In the genomic region with DNA sequence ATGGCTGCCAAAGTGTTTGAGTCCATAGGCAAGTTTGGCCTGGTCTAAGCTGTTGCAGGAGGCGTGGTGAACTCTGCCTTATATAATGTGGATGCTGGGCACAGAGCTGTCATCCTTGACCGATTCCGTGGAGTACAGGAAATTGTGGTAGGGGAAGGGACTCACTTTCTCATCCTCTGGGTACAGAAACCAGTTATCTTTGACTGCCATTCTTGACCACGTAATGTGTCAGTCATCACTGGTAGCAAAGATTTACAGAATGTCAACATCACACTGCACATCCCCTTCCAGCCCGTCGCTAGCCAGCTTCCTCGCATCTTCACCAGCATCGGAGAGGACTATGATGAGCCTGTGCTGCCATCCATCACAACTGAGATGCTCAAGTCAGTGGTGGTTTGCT, we compare ENCODE assay signal across 1 cellular context.
TF ChIP-seq lines count a peak whose summit lies in the region.

No MANE protein-coding gene starts in this region.

TF ChIP-seq in K562, 482 proteins besides CTCF, POLR2A, EP300 and RAD21 (continued from another document and continues in another):
- TF ChIP-seq, protein P1, sequence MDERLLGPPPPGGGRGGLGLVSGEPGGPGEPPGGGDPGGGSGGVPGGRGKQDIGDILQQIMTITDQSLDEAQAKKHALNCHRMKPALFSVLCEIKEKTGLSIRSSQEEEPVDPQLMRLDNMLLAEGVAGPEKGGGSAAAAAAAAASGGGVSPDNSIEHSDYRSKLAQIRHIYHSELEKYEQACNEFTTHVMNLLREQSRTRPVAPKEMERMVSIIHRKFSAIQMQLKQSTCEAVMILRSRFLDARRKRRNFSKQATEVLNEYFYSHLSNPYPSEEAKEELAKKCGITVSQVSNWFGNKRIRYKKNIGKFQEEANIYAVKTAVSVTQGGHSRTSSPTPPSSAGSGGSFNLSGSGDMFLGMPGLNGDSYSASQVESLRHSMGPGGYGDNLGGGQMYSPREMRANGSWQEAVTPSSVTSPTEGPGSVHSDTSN (CRISPR knock-in tag; IDR thresholded peaks at IDR 0.05; ENCODE audit: low read depth) = no peak
- TF ChIP-seq, protein P1 (tag; conservative IDR thresholded peaks at IDR 0.05; ENCODE audit: low read depth) = peak; percentile 58
- no peak for TF ChIP-seq CHD1 (IDR thresholded peaks at IDR 0.05; ENCODE audit: low read length)
- no peak for TF ChIP-seq YY1 (IDR thresholded peaks at IDR 0.05; ENCODE audit: borderline replicate concordance in 1 of 3, control insufficient read depth in 1 of 3, extremely low read depth in 1 of 3, insufficient read depth in 3 of 3, insufficient read length in 1 of 3, insufficient replicate concordance in 2 of 3, low read depth in 1 of 3, low read length in 2 of 3)
- no peak for TF ChIP-seq ZNF41 (CRISPR knock-in tag; conservative IDR thresholded peaks at IDR 0.05)
- no peak for TF ChIP-seq TEAD2 (tag; IDR thresholded peaks at IDR 0.05)
- TF ChIP-seq CTBP1 (IDR thresholded peaks at IDR 0.05; ENCODE audit: borderline replicate concordance) = peak; percentile 95
- no peak for TF ChIP-seq BRF1 (IDR thresholded peaks at IDR 0.05; ENCODE audit: borderline replicate concordance, extremely low read depth, insufficient read length)
- TF ChIP-seq MNT (conservative IDR thresholded peaks at IDR 0.05) = no peak
- TF ChIP-seq STAT6 (CRISPR knock-in tag; IDR thresholded peaks at IDR 0.05) = no peak
- TF ChIP-seq NEUROD1 (IDR thresholded peaks at IDR 0.05; ENCODE audit: borderline replicate concordance, low read depth, low read length, partially characterized antibody) = no peak
- no peak for TF ChIP-seq HDAC6 (IDR thresholded peaks at IDR 0.05; ENCODE audit: low read depth, low read length)
- no peak for TF ChIP-seq ZNF695 (CRISPR knock-in tag; IDR thresholded peaks at IDR 0.05)
- no peak for TF ChIP-seq HOMEZ (CRISPR knock-in tag; IDR thresholded peaks at IDR 0.05)
- no peak for TF ChIP-seq ETS2 (tag; IDR thresholded peaks at IDR 0.05; ENCODE audit: borderline replicate concordance, poor library complexity, severe bottlenecking)
- TF ChIP-seq ADNP (tag; IDR thresholded peaks at IDR 0.05) = no peak
- no peak for TF ChIP-seq MTA2 (IDR thresholded peaks at IDR 0.05; ENCODE audit: low read depth)
- TF ChIP-seq FOSL1 (tag; conservative IDR thresholded peaks at IDR 0.05) = peak; percentile 69
- no peak for TF ChIP-seq HNRNPK (IDR thresholded peaks at IDR 0.05; ENCODE audit: low read depth, low read length, poor library complexity, severe bottlenecking)
- TF ChIP-seq NR2C2 (CRISPR knock-in tag; IDR thresholded peaks at IDR 0.05) = no peak
- peak; percentile 36; the same call in 1 of the 2 replicates for TF ChIP-seq NR2C2 (tag; IDR thresholded peaks at IDR 0.05)
- no peak for TF ChIP-seq ZNF830 (CRISPR knock-in tag; IDR thresholded peaks at IDR 0.05)
- no peak for TF ChIP-seq ARID2 (IDR thresholded peaks at IDR 0.05)
- TF ChIP-seq HINFP (tag; conservative IDR thresholded peaks at IDR 0.05; ENCODE audit: low read depth) = no peak
- TF ChIP-seq ZZZ3 (IDR thresholded peaks at IDR 0.05) = no peak
- TF ChIP-seq RFX1 (IDR thresholded peaks at IDR 0.05) = no peak
- no peak for TF ChIP-seq CEBPG (CRISPR knock-in tag; IDR thresholded peaks at IDR 0.05)
- TF ChIP-seq CEBPG (tag; conservative IDR thresholded peaks at IDR 0.05 in 1 of 2, IDR thresholded peaks at IDR 0.05 in 1 of 2) = no peak
- TF ChIP-seq PYGO2 (tag; IDR thresholded peaks at IDR 0.05) = no peak
- TF ChIP-seq EZH2 (IDR thresholded peaks at IDR 0.05; ENCODE audit: borderline replicate concordance, low read depth, low read length) = no peak
- TF ChIP-seq ZKSCAN1 (IDR thresholded peaks at IDR 0.05; ENCODE audit: low read depth, low read length) = no peak
- TF ChIP-seq THAP7 (CRISPR knock-in tag; IDR thresholded peaks at IDR 0.05) = no peak
- TF ChIP-seq SNIP1 (IDR thresholded peaks at IDR 0.05; ENCODE audit: low read depth) = no peak
- TF ChIP-seq HIVEP1 (CRISPR knock-in tag; IDR thresholded peaks at IDR 0.05) = no peak
- TF ChIP-seq RBM17 (IDR thresholded peaks at IDR 0.05; ENCODE audit: borderline replicate concordance, low read depth, low read length) = no peak
- TF ChIP-seq FOXA1 (IDR thresholded peaks at IDR 0.05; ENCODE audit: borderline replicate concordance) = no peak
- no peak for TF ChIP-seq RUNX1 (IDR thresholded peaks at IDR 0.05; ENCODE audit: low read depth)
- no peak for TF ChIP-seq KLF16 (IDR thresholded peaks at IDR 0.05)
- TF ChIP-seq ZHX1 (conservative IDR thresholded peaks at IDR 0.05; ENCODE audit: low read length) = no peak
- no peak for TF ChIP-seq SAP30 (IDR thresholded peaks at IDR 0.05; ENCODE audit: borderline replicate concordance, insufficient read depth, low read depth, low read length, poor library complexity, severe bottlenecking)
- no peak for TF ChIP-seq ZBED1 (IDR thresholded peaks at IDR 0.05)
- TF ChIP-seq ZNF24 (IDR thresholded peaks at IDR 0.05) = no peak
- no peak for TF ChIP-seq U2AF2 (optimal IDR thresholded peaks at IDR 0.05; ENCODE audit: low read depth, low read length)
- no peak for TF ChIP-seq TCFL5 (CRISPR knock-in tag; conservative IDR thresholded peaks at IDR 0.05)
- no peak for TF ChIP-seq YBX1 (IDR thresholded peaks at IDR 0.05)
- no peak for TF ChIP-seq ZNF134 (CRISPR knock-in tag; conservative IDR thresholded peaks at IDR 0.05)
- TF ChIP-seq ZBTB7A (IDR thresholded peaks at IDR 0.05; ENCODE audit: borderline replicate concordance, control insufficient read depth, low read depth, low read length) = no peak
- TF ChIP-seq ZFX (CRISPR knock-in tag; IDR thresholded peaks at IDR 0.05) = no peak
- TF ChIP-seq, protein P2, sequence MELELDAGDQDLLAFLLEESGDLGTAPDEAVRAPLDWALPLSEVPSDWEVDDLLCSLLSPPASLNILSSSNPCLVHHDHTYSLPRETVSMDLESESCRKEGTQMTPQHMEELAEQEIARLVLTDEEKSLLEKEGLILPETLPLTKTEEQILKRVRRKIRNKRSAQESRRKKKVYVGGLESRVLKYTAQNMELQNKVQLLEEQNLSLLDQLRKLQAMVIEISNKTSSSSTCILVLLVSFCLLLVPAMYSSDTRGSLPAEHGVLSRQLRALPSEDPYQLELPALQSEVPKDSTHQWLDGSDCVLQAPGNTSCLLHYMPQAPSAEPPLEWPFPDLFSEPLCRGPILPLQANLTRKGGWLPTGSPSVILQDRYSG (tag; conservative IDR thresholded peaks at IDR 0.05; ENCODE audit: low read depth) = no peak
- TF ChIP-seq MED1 (CRISPR knock-in tag; IDR thresholded peaks at IDR 0.05; ENCODE audit: borderline replicate concordance) = no peak
- TF ChIP-seq POLR3G (IDR thresholded peaks at IDR 0.05; ENCODE audit: extremely low read depth, insufficient read length, insufficient replicate concordance) = no peak
- TF ChIP-seq TFAP4 (CRISPR knock-in tag; IDR thresholded peaks at IDR 0.05; ENCODE audit: borderline replicate concordance) = no peak
- TF ChIP-seq HDAC2 (IDR thresholded peaks at IDR 0.05) = 0 out of 2 replicates have a peak, but pooled peaks have one; percentile 21
- no peak for TF ChIP-seq ZNF79 (CRISPR knock-in tag; IDR thresholded peaks at IDR 0.05; ENCODE audit: low read depth)
- no peak for TF ChIP-seq SP1 (CRISPR knock-in tag; IDR thresholded peaks at IDR 0.05)
- TF ChIP-seq ESRRB (CRISPR knock-in tag; IDR thresholded peaks at IDR 0.05; ENCODE audit: borderline replicate concordance) = no peak
- TF ChIP-seq TAF15 (IDR thresholded peaks at IDR 0.05; ENCODE audit: low read depth, low read length) = no peak
- no peak for TF ChIP-seq TAF1 (IDR thresholded peaks at IDR 0.05; ENCODE audit: control insufficient read depth, extremely low read depth, insufficient read depth, low read length, severe bottlenecking)
